2 cellular contexts compared by ENCODE assay signal in the genomic region with DNA sequence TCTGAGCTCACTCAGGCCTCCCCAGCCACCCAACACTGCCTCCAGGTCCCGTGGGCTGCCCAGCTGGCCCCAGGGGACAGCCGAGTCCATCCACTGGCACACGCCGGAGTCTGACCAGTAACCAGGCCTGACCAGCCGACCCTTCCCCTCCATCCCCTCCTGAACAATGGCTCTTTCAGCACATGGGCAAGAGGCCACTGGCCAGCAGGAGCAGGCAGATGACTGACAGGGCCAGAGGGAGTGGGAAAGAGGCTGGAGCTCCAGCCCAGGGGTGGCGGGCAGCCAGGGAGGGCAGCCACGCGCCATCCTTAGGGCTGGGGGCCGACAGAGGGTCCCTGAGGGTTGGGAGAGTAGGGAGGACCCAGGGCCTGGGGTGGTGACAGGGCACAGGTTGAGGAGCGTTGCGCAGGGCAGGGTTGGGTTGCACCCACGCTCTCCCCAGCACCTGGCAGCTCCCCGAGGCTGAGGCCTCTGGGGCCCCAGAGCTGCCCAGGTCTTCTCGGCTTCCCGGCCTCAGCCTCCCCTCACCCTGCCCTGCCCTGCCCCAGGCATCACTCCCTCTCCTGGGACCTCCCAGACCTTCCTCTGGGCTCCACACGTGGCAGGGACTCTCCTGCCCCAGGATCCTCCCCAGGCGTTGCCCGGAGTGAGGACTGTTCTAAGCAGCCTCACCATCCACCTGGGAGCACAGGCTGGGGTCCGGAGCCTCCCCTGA.
TF ChIP-seq lines count a peak whose summit lies in the region.

No MANE protein-coding gene starts in this region.

TF ChIP-seq in A549, 52 proteins besides CTCF, POLR2A, EP300 and RAD21:
- TF ChIP-seq MAZ (IDR thresholded peaks at IDR 0.05; ENCODE audit: borderline replicate concordance, low read depth, low read length) (no peak), RNF2 (IDR thresholded peaks at IDR 0.05; ENCODE audit: borderline replicate concordance, low read depth) (no peak), CHD4 (IDR thresholded peaks at IDR 0.05; ENCODE audit: borderline replicate concordance) (no peak), CEBPB (IDR thresholded peaks at IDR 0.05) (no peak), MYC (IDR thresholded peaks at IDR 0.05; ENCODE audit: borderline replicate concordance, low read length) (no peak), RFX5 (IDR thresholded peaks at IDR 0.05) (no peak)
- TF ChIP-seq, protein P1, sequence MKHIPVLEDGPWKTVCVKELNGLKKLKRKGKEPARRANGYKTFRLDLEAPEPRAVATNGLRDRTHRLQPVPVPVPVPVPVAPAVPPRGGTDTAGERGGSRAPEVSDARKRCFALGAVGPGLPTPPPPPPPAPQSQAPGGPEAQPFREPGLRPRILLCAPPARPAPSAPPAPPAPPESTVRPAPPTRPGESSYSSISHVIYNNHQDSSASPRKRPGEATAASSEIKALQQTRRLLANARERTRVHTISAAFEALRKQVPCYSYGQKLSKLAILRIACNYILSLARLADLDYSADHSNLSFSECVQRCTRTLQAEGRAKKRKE (CRISPR knock-in tag; IDR thresholded peaks at IDR 0.05; ENCODE audit: low read depth): no peak
TF ChIP-seq in A549: peak in this region for 0.

TF ChIP-seq in H1, 55 proteins besides CTCF, POLR2A, EP300 and RAD21:
- TF ChIP-seq RXRA (IDR thresholded peaks at IDR 0.05; ENCODE audit: insufficient read depth, low read depth, low read length) (no peak), FOSL1 (IDR thresholded peaks at IDR 0.05; ENCODE audit: insufficient read depth, low read depth, low read length) (no peak), CHD2 (IDR thresholded peaks at IDR 0.05; ENCODE audit: low read length) (no peak)
